1 cellular context compared by ENCODE assay signal in the genomic region with DNA sequence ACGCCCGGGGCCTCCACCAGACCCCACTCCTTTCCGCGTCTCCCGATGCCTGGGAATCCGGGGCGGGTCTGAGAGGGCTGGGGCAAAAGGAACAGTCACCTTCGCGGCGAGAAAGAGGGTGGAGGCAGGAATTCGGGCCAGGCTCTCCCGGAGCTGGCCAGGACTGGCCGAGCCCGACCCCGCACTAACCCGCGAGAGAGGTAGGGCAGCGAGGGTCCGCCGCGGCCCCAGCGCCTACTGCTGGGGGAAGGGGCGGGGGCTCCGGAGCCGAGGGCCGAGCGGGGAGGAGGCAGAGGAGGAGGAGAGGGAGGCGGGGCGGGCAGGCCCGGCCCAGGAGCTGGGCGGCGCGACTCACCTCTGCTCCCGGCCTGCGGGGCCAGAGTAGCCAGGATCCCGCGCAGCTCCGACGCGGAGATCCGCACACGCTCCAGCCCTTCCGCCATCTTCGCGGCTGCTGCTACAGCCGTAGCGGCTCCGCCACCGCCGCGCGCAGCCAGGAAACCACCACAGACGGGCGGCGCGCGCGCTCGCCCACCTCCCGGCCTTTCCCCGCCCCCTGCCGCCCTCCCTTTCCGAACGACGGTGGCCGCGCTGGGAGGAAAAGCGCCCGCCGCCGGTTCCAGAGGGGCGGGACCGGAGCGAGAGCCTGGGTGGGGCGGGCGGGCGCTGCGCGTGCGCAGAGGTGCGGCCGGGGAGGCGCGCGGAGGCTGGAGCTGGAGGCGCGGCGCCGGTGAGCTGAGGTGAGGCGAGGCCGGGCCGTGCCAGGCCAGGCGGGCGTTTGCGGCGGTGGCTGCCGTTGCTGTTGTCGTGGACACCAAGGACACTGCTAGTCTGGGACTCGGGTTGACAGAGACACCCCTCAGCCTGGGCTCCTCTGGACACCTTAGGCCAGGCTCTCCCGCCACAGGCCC.
TF ChIP-seq lines count a peak whose summit lies in the region.

A gene (minus strand): TSS at position 508 of the 911 bp plus-strand sequence. CDS start 65 bp downstream, at position 443.
A gene with protein sequence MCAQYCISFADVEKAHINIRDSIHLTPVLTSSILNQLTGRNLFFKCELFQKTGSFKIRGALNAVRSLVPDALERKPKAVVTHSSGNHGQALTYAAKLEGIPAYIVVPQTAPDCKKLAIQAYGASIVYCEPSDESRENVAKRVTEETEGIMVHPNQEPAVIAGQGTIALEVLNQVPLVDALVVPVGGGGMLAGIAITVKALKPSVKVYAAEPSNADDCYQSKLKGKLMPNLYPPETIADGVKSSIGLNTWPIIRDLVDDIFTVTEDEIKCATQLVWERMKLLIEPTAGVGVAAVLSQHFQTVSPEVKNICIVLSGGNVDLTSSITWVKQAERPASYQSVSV (plus strand): TSS at position 673 of the 911 bp plus-strand sequence. CDS start 11,611 bp downstream, outside the sequence.

TF ChIP-seq in HepG2, 621 proteins besides CTCF, POLR2A, EP300 and RAD21 (continued from another document and continues in another):
- TF ChIP-seq ZNF33B (CRISPR knock-in tag; IDR thresholded peaks at IDR 0.05) (0 out of 2 replicates have a peak, but pooled peaks have one; percentile 23), NFE2L2 (IDR thresholded peaks at IDR 0.05; ENCODE audit: low read length) (no peak), HDAC2 (CRISPR knock-in tag; IDR thresholded peaks at IDR 0.05) (no peak), KLF16 (CRISPR knock-in tag; IDR thresholded peaks at IDR 0.05) (0 out of 4 replicates have a peak, but pooled peaks of 1 of the 2 experiments have one; percentile 39), SMARCE1 (IDR thresholded peaks at IDR 0.05; ENCODE audit: borderline replicate concordance) (no peak), ZNF614 (CRISPR knock-in tag; IDR thresholded peaks at IDR 0.05; ENCODE audit: borderline replicate concordance) (0 out of 2 replicates have a peak, but pooled peaks have one; percentile 52), AKAP8 (CRISPR knock-in tag; IDR thresholded peaks at IDR 0.05) (no peak), TBP (CRISPR knock-in tag; IDR thresholded peaks at IDR 0.05) (no peak), ZNF550 (CRISPR knock-in tag; IDR thresholded peaks at IDR 0.05; ENCODE audit: borderline replicate concordance) (no peak), NR2F2 (IDR thresholded peaks at IDR 0.05; ENCODE audit: borderline replicate concordance, low read depth) (no peak), ZNF235 (CRISPR knock-in tag; IDR thresholded peaks at IDR 0.05; ENCODE audit: borderline replicate concordance) (no peak), ATRX (CRISPR knock-in tag; IDR thresholded peaks at IDR 0.05; ENCODE audit: borderline replicate concordance) (no peak), ZNF180 (CRISPR knock-in tag; IDR thresholded peaks at IDR 0.05; ENCODE audit: borderline replicate concordance, low read depth) (no peak), CCAR2 (optimal IDR thresholded peaks at IDR 0.05; ENCODE audit: low read depth, low read length) (no peak), ZNF761 (CRISPR knock-in tag; conservative IDR thresholded peaks at IDR 0.05) (0 out of 2 replicates have a peak, but pooled peaks have one; percentile 27)
- TF ChIP-seq, protein P1, sequence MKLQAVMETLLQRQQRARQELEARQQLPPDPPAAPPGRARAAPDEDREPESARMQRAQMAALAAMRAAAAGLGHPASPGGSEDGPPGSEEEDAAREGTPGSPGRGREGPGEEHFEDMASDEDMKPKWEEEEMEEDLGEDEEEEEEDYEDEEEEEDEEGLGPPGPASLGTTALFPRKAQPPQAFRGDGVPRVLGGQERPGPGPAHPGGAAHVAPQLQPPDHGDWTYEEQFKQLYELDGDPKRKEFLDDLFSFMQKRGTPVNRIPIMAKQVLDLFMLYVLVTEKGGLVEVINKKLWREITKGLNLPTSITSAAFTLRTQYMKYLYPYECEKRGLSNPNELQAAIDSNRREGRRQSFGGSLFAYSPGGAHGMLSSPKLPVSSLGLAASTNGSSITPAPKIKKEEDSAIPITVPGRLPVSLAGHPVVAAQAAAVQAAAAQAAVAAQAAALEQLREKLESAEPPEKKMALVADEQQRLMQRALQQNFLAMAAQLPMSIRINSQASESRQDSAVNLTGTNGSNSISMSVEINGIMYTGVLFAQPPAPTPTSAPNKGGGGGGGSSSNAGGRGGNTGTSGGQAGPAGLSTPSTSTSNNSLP (IDR thresholded peaks at IDR 0.05; ENCODE audit: low read depth, low read length): no peak
- TF ChIP-seq, protein P2, sequence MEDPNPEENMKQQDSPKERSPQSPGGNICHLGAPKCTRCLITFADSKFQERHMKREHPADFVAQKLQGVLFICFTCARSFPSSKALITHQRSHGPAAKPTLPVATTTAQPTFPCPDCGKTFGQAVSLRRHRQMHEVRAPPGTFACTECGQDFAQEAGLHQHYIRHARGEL (CRISPR knock-in tag; IDR thresholded peaks at IDR 0.05): no peak
- TF ChIP-seq, protein P3, sequence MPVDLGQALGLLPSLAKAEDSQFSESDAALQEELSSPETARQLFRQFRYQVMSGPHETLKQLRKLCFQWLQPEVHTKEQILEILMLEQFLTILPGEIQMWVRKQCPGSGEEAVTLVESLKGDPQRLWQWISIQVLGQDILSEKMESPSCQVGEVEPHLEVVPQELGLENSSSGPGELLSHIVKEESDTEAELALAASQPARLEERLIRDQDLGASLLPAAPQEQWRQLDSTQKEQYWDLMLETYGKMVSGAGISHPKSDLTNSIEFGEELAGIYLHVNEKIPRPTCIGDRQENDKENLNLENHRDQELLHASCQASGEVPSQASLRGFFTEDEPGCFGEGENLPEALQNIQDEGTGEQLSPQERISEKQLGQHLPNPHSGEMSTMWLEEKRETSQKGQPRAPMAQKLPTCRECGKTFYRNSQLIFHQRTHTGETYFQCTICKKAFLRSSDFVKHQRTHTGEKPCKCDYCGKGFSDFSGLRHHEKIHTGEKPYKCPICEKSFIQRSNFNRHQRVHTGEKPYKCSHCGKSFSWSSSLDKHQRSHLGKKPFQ (CRISPR knock-in tag; IDR thresholded peaks at IDR 0.05; ENCODE audit: insufficient replicate concordance): peak; percentile 49
- TF ChIP-seq, protein P4, sequence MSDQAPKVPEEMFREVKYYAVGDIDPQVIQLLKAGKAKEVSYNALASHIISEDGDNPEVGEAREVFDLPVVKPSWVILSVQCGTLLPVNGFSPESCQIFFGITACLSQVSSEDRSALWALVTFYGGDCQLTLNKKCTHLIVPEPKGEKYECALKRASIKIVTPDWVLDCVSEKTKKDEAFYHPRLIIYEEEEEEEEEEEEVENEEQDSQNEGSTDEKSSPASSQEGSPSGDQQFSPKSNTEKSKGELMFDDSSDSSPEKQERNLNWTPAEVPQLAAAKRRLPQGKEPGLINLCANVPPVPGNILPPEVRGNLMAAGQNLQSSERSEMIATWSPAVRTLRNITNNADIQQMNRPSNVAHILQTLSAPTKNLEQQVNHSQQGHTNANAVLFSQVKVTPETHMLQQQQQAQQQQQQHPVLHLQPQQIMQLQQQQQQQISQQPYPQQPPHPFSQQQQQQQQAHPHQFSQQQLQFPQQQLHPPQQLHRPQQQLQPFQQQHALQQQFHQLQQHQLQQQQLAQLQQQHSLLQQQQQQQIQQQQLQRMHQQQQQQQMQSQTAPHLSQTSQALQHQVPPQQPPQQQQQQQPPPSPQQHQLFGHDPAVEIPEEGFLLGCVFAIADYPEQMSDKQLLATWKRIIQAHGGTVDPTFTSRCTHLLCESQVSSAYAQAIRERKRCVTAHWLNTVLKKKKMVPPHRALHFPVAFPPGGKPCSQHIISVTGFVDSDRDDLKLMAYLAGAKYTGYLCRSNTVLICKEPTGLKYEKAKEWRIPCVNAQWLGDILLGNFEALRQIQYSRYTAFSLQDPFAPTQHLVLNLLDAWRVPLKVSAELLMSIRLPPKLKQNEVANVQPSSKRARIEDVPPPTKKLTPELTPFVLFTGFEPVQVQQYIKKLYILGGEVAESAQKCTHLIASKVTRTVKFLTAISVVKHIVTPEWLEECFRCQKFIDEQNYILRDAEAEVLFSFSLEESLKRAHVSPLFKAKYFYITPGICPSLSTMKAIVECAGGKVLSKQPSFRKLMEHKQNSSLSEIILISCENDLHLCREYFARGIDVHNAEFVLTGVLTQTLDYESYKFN (CRISPR knock-in tag; conservative IDR thresholded peaks at IDR 0.05): peak; percentile 43
- TF ChIP-seq, protein P5, sequence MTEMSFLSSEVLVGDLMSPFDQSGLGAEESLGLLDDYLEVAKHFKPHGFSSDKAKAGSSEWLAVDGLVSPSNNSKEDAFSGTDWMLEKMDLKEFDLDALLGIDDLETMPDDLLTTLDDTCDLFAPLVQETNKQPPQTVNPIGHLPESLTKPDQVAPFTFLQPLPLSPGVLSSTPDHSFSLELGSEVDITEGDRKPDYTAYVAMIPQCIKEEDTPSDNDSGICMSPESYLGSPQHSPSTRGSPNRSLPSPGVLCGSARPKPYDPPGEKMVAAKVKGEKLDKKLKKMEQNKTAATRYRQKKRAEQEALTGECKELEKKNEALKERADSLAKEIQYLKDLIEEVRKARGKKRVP (CRISPR knock-in tag; IDR thresholded peaks at IDR 0.05): no peak
- TF ChIP-seq, protein P6, sequence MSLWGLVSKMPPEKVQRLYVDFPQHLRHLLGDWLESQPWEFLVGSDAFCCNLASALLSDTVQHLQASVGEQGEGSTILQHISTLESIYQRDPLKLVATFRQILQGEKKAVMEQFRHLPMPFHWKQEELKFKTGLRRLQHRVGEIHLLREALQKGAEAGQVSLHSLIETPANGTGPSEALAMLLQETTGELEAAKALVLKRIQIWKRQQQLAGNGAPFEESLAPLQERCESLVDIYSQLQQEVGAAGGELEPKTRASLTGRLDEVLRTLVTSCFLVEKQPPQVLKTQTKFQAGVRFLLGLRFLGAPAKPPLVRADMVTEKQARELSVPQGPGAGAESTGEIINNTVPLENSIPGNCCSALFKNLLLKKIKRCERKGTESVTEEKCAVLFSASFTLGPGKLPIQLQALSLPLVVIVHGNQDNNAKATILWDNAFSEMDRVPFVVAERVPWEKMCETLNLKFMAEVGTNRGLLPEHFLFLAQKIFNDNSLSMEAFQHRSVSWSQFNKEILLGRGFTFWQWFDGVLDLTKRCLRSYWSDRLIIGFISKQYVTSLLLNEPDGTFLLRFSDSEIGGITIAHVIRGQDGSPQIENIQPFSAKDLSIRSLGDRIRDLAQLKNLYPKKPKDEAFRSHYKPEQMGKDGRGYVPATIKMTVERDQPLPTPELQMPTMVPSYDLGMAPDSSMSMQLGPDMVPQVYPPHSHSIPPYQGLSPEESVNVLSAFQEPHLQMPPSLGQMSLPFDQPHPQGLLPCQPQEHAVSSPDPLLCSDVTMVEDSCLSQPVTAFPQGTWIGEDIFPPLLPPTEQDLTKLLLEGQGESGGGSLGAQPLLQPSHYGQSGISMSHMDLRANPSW (CRISPR knock-in tag; IDR thresholded peaks at IDR 0.05; ENCODE audit: borderline replicate concordance): no peak
- TF ChIP-seq, protein P7, sequence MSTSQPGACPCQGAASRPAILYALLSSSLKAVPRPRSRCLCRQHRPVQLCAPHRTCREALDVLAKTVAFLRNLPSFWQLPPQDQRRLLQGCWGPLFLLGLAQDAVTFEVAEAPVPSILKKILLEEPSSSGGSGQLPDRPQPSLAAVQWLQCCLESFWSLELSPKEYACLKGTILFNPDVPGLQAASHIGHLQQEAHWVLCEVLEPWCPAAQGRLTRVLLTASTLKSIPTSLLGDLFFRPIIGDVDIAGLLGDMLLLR (CRISPR knock-in tag; IDR thresholded peaks at IDR 0.05): no peak; the same call in 1 of the 2 replicates
- TF ChIP-seq, protein P8, sequence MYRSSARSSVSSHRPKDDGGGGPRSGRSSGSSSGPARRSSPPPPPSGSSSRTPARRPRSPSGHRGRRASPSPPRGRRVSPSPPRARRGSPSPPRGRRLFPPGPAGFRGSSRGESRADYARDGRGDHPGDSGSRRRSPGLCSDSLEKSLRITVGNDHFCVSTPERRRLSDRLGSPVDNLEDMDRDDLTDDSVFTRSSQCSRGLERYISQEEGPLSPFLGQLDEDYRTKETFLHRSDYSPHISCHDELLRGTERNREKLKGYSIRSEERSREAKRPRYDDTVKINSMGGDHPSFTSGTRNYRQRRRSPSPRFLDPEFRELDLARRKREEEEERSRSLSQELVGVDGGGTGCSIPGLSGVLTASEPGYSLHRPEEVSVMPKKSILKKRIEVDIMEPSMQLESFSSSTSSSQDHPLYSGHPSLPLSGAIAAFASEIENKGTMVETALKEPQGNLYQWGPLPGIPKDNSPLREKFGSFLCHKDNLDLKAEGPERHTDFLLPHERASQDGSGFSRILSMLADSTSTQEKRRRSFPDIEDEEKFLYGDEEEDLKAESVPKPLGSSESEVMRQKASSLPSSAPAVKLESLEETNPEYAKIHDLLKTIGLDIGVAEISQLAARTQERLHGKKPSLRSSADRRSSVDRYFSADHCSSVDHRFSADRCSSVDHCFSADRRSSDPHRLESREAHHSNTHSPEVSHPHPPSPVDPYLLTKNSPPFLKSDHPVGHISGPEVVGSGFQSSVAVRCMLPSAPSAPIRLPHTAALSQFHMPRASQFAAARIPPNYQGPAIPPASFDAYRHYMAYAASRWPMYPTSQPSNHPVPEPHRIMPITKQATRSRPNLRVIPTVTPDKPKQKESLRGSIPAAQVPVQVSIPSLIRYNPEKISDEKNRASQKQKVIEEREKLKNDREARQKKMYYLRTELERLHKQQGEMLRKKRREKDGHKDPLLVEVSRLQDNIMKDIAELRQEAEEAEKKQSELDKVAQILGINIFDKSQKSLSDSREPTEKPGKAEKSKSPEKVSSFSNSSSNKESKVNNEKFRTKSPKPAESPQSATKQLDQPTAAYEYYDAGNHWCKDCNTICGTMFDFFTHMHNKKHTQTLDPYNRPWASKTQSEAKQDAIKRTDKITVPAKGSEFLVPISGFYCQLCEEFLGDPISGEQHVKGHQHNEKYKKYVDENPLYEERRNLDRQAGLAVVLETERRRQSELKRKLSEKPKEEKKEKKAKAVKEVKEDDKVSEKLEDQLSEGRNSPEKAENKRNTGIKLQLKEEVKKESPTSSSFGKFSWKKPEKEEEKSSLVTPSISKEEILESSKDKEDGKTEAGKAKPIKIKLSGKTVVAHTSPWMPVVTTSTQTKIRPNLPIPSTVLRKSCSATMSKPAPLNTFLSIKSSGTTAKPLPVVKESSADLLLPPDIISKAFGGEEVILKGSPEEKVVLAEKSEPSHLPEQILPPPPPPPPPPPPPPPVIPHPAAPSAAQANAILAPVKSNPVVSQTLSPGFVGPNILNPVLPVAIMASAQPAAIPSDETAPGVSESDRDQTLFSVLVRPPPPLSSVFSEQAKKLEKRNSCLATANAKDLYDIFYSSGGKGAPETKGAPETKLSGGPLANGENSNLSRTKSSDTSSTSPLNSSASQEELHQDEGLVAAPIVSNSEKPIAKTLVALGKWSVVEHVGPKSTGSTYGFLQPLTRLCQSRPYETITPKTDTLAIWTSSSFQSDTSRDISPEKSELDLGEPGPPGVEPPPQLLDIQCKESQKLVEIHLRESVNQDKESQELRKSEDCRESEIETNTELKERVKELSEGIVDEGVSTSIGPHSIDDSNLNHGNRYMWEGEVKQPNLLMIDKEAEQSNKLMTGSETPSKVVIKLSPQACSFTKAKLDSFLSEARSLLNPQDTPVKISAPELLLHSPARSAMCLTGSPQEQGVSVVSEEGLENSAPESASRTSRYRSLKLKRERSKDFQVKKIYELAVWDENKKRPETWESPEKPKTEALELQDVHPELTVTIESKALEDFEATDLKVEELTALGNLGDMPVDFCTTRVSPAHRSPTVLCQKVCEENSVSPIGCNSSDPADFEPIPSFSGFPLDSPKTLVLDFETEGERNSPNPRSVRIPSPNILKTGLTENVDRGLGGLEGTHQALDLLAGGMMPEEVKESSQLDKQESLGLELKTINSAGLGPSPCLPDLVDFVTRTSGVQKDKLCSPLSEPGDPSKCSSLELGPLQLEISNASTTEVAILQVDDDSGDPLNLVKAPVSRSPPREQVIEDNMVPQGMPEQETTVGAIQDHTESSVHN (CRISPR knock-in tag; IDR thresholded peaks at IDR 0.05): no peak
